Comparison of ENCODE assay signal across 22 cellular contexts in the genomic region with DNA sequence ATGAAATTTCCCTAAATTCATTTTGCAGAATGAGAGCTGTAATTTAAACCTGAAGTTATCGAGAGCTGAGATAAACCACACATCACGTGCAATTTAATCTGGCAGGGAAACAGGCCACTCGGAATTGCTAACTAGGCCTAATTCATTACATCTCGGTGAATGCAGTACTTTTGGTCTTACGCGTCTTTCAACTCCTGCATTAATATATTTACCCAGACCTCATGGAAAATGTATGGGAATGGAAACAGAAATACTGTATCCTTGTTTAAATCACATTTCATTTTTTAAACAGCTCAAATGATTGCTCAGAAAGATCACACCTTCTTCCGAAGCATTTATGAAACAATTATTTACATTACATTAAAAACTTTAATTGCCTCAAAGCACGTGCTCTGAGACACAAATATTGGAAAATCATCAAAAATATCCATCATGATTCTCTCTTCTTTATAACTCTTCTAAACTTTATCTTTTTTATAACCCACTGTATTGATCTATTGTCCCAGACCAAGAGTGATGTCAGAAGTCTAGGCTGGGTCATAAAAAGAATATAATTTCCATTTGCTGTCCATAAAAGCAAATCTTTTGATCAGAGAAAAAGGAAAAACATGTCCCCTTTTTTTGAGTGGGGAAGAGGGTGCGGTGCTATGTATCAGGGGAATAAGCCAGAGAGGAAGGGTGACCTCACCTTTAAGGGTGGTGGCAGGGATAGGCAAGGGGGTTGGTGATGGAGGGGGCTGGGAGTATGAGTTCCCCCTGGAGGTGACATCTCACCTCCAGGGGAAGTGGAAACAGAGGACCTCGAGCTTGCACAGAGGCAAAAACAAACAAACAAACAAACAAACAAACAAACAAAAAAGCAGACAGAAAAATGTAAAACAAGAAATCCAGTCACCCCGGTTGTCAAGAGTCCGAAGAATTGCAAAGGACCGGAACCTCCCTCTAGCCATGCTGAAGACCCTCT. TPM values are rescaled to one million over a fixed set of nuclear protein-coding genes. Genes with fewer than 3 reads are reported as not detected.
DNase-seq lines count a peak whose midpoint lies in the region; ATAC-seq, FAIRE-seq and TF ChIP-seq lines count a peak whose summit lies in the region.
"Had no signal": no experiment of that assay in that cellular context is flagged by ENCODE, and none has a peak within 500 bp of the region (broad histone marks: within the 10 kb centered on the region; RNA-seq: fewer than 3 reads in every experiment).

No MANE protein-coding gene starts in this region.

- intact Hi-C loops in activated CD4-positive, alpha-beta memory T cell treated with anti-CD3 and anti-CD28 coated beads for 36 hours (cut with micrococcal nuclease): no loop called here
- intact Hi-C loops in psoas muscle (cut with DNase I): no loop called here

- no peaks in the 10 kb centered on the region for H3K79me2 ChIP-seq in astrocyte (ENCODE audit: insufficient read depth, low read length)

- H3K27ac Mint-ChIP-seq in activated CD4-positive, alpha-beta memory T cell treated with anti-CD3 and anti-CD28 coated beads for 36 hours: no peak overlapping the region
- H3K27ac Mint-ChIP-seq in activated CD4-positive, alpha-beta memory T cell treated with anti-CD3 and anti-CD28 coated beads, Interleukin-2, amount 10 ng/mL, durations not matched to agents 7 days and 5 days: no peak overlapping the region
- H3K27ac Mint-ChIP-seq in astrocyte (ENCODE audit: unreplicated experiment) (peak overlapping the region; percentile 4), nephron progenitor cell (no peak overlapping the region)
- H3K27ac Mint-ChIP-seq: CD14-positive monocyte had no signal

- CTCF ChIA-PET in activated CD4-positive, alpha-beta memory T cell treated with anti-CD3 and anti-CD28 coated beads for 36 hours (lab: Charles Lee): interaction anchor here (0.7 kb wide), 1 partner anchor 267 kb away, joined by 3 read pairs; no protein-coding TSS in a partner anchor
- CTCF ChIA-PET in activated CD4-positive, alpha-beta memory T cell treated with anti-CD3 and anti-CD28 coated beads, Interleukin-2, amount 10 ng/mL, durations not matched to agents 7 days and 5 days (lab: Charles Lee): interaction anchor here (0.6 kb wide), 1 partner anchor 41 kb away, joined by 3 read pairs; no protein-coding TSS in a partner anchor

- peak overlapping the region; percentile 35 for H3K4me3 Mint-ChIP-seq in activated CD4-positive, alpha-beta memory T cell treated with anti-CD3 and anti-CD28 coated beads for 36 hours
- H3K4me3 Mint-ChIP-seq in activated CD4-positive, alpha-beta memory T cell treated with anti-CD3 and anti-CD28 coated beads, Interleukin-2, amount 10 ng/mL, durations not matched to agents 7 days and 5 days: no peak overlapping the region
- H3K4me3 Mint-ChIP-seq in astrocyte (ENCODE audit: unreplicated experiment): peak overlapping the region; percentile 62
- H3K4me3 Mint-ChIP-seq in nephron progenitor cell: peak overlapping the region; percentile 81

- DNase-seq in activated CD4-positive, alpha-beta memory T cell treated with anti-CD3 and anti-CD28 coated beads for 36 hours: no peak
- no peak for DNase-seq in activated CD4-positive, alpha-beta memory T cell treated with anti-CD3 and anti-CD28 coated beads, Interleukin-2, amount 10 ng/mL, durations not matched to agents 7 days and 5 days
- DNase-seq in astrocyte (ENCODE audit: low read depth) (no peak), nephron progenitor cell (no peak), NCI-H446 treated with DMSO at 0.1 percent for 48 hours (lab: John Stamatoyannopoulos, UW) (no peak), psoas muscle (no peak)
- DNase-seq: caudate nucleus; head of caudate nucleus; NCI-H1048; NCI-H2081 treated with DMSO at 0.1 percent for 48 hours; NCI-H774; PC-3; stimulated activated CD4-positive, alpha-beta T cell treated with anti-CD3 and anti-CD28 coated beads, Interleukin-1b, Interleukin-23, amount 100 ng/mL, for 48 hours; substantia nigra had no signal

- no peak overlapping the region for H3K9ac ChIP-seq in HUES6 (ENCODE audit: low read length)
- no peak overlapping the region for H3K9ac ChIP-seq in astrocyte (ENCODE audit: low read length)

- H3K4me3 ChIP-seq in HUES6 (ENCODE audit: low read depth, low read length) (peak overlapping the region; percentile 74; the same call in 1 of the 2 replicates), astrocyte (ENCODE audit: insufficient read depth, low read depth, low read length) (no peak overlapping the region), psoas muscle (no peak overlapping the region)

- peaks cover 23% of the 10 kb centered on the region for H3K4me1 ChIP-seq in HUES6 (ENCODE audit: control insufficient read depth, insufficient read depth, low read length)
- H3K4me1 ChIP-seq in astrocyte (ENCODE audit: insufficient read depth, low read length): no peaks in the 10 kb centered on the region
- peaks cover 3% of the 10 kb centered on the region for H3K4me1 ChIP-seq in psoas muscle

- H4K20me1 ChIP-seq in astrocyte (ENCODE audit: insufficient read depth, low read length): no peaks in the 10 kb centered on the region

- H3K27me3 ChIP-seq in HUES6 (ENCODE audit: control insufficient read depth, insufficient read depth, low read length) (peaks cover 39% of the 10 kb centered on the region), astrocyte (ENCODE audit: insufficient read depth, low read length) (peaks cover 70% of the 10 kb centered on the region), psoas muscle (ENCODE audit: insufficient read depth in 3 of 3, low read length in 2 of 3) (peaks cover 9 to 91% (median 27%) of the 10 kb centered on the region in 3 donors)

- ATAC-seq in GM18868 (IDR thresholded peaks at IDR 0.05; ENCODE audit: unreplicated experiment): no peak
- ATAC-seq in psoas muscle: no peak
- ATAC-seq: PC-3 had no signal

- H3K36me3 Mint-ChIP-seq in activated CD4-positive, alpha-beta memory T cell treated with anti-CD3 and anti-CD28 coated beads for 36 hours: no peaks in the 10 kb centered on the region
- no peaks in the 10 kb centered on the region for H3K36me3 Mint-ChIP-seq in activated CD4-positive, alpha-beta memory T cell treated with anti-CD3 and anti-CD28 coated beads, Interleukin-2, amount 10 ng/mL, durations not matched to agents 7 days and 5 days (ENCODE audit: low read depth)
- H3K36me3 Mint-ChIP-seq in astrocyte (ENCODE audit: low read depth, unreplicated experiment): no peaks in the 10 kb centered on the region
- H3K36me3 Mint-ChIP-seq in nephron progenitor cell (ENCODE audit: low read depth): no peaks in the 10 kb centered on the region

- no peak overlapping the region for H3K4me2 ChIP-seq in astrocyte (ENCODE audit: low read length)

- H3K27me3 Mint-ChIP-seq in activated CD4-positive, alpha-beta memory T cell treated with anti-CD3 and anti-CD28 coated beads for 36 hours: peaks cover 41% of the 10 kb centered on the region
- H3K27me3 Mint-ChIP-seq in activated CD4-positive, alpha-beta memory T cell treated with anti-CD3 and anti-CD28 coated beads, Interleukin-2, amount 10 ng/mL, durations not matched to agents 7 days and 5 days: peaks cover 69% of the 10 kb centered on the region
- H3K27me3 Mint-ChIP-seq in astrocyte (ENCODE audit: low read depth, unreplicated experiment) (peaks cover 74% of the 10 kb centered on the region), nephron progenitor cell (ENCODE audit: low read depth, poor library complexity) (peaks cover 74% of the 10 kb centered on the region)

- POLR2A ChIA-PET in activated CD4-positive, alpha-beta memory T cell treated with anti-CD3 and anti-CD28 coated beads for 36 hours (lab: Charles Lee): no interaction called here
- POLR2A ChIA-PET in activated CD4-positive, alpha-beta memory T cell treated with anti-CD3 and anti-CD28 coated beads, Interleukin-2, amount 10 ng/mL, durations not matched to agents 7 days and 5 days (lab: Charles Lee): no interaction called here

- H3K9me3 ChIP-seq in HUES6 (ENCODE audit: control insufficient read depth, insufficient read depth, low read depth, low read length): no peaks in the 10 kb centered on the region
- H3K9me3 ChIP-seq in astrocyte (ENCODE audit: insufficient read depth, low read depth, low read length): no peaks in the 10 kb centered on the region
- no peaks in the 10 kb centered on the region for H3K9me3 ChIP-seq in psoas muscle
- H3K9me3 ChIP-seq: HAP-1 had no signal

- WGBS in psoas muscle, 3 donors: 53 to 59% (median 58%) methylated on average over 13 of the region's 13 CpGs

- H3K36me3 ChIP-seq in HUES6 (ENCODE audit: control insufficient read depth, insufficient read depth, low read length): no peaks in the 10 kb centered on the region
- no peaks in the 10 kb centered on the region for H3K36me3 ChIP-seq in astrocyte (ENCODE audit: insufficient read depth, low read length)
- no peaks in the 10 kb centered on the region for H3K36me3 ChIP-seq in psoas muscle (ENCODE audit: insufficient read depth in 1 of 2, low read depth in 1 of 2)
- H3K36me3 ChIP-seq: HAP-1 had no signal

- no peaks in the 10 kb centered on the region for H3K9me3 Mint-ChIP-seq in activated CD4-positive, alpha-beta memory T cell treated with anti-CD3 and anti-CD28 coated beads for 36 hours
- no peaks in the 10 kb centered on the region for H3K9me3 Mint-ChIP-seq in activated CD4-positive, alpha-beta memory T cell treated with anti-CD3 and anti-CD28 coated beads, Interleukin-2, amount 10 ng/mL, durations not matched to agents 7 days and 5 days
- H3K9me3 Mint-ChIP-seq in astrocyte (ENCODE audit: unreplicated experiment) (no peaks in the 10 kb centered on the region), nephron progenitor cell (no peaks in the 10 kb centered on the region)

- FAIRE-seq in astrocyte (lab: Jason Lieb, UNC): no peak
- FAIRE-seq: GM18507, GM19239, islet of Langerhans had no signal

- TF ChIP-seq CTCF in astrocyte (IDR thresholded peaks at IDR 0.05; ENCODE audit: insufficient read depth, low read depth, low read length): no peak
- TF ChIP-seq CTCF in nephron progenitor cell (IDR thresholded peaks at IDR 0.05): no peak
- no peak for TF ChIP-seq CTCF in psoas muscle (IDR thresholded peaks at IDR 0.05)

- H3K27ac ChIP-seq in HUES6 (ENCODE audit: low read depth, low read length) (no peak overlapping the region), astrocyte (ENCODE audit: low read depth, low read length) (no peak overlapping the region), psoas muscle (no peak overlapping the region)

- H3K4me1 Mint-ChIP-seq in activated CD4-positive, alpha-beta memory T cell treated with anti-CD3 and anti-CD28 coated beads for 36 hours (ENCODE audit: low read depth): peaks cover 19% of the 10 kb centered on the region
- H3K4me1 Mint-ChIP-seq in activated CD4-positive, alpha-beta memory T cell treated with anti-CD3 and anti-CD28 coated beads, Interleukin-2, amount 10 ng/mL, durations not matched to agents 7 days and 5 days: peaks cover 15% of the 10 kb centered on the region
- peaks cover 3% of the 10 kb centered on the region for H3K4me1 Mint-ChIP-seq in astrocyte (ENCODE audit: low read depth, unreplicated experiment)
- H3K4me1 Mint-ChIP-seq in nephron progenitor cell: peaks cover 23% of the 10 kb centered on the region

- no peak overlapping the region for H2AFZ ChIP-seq in astrocyte (ENCODE audit: low read depth, low read length)

RNA-seq across cellular contexts. Expression of a gene that starts 1.7 kb away (rescaled TPM):
- total RNA-seq in activated CD4-positive, alpha-beta memory T cell treated with anti-CD3 and anti-CD28 coated beads for 36 hours: under 1 TPM in 1 of 2 experiments, not detected in 1; 0.02 TPM
- under 1 TPM; 0.20 to 0.38 TPM for total RNA-seq in activated CD4-positive, alpha-beta memory T cell treated with anti-CD3 and anti-CD28 coated beads, Interleukin-2, amount 10 ng/mL, durations not matched to agents 7 days and 5 days
- total RNA-seq in astrocyte (0.07 and 0.30 TPM in 2 replicates), psoas muscle (under 1 TPM in 2 of 4 donors, not detected in 2; 0.49 to 0.56 TPM)
- under 1 TPM in 1 of 3 donors, not detected in 2; 0.01 TPM for polyA plus RNA-seq in psoas muscle
- total RNA-seq: lung microvascular endothelial cell, PC-3 had no signal
- polyA plus RNA-seq: CD14-positive monocyte had no signal
